ENCODE assay signal across 8 cellular contexts in the genomic region with DNA sequence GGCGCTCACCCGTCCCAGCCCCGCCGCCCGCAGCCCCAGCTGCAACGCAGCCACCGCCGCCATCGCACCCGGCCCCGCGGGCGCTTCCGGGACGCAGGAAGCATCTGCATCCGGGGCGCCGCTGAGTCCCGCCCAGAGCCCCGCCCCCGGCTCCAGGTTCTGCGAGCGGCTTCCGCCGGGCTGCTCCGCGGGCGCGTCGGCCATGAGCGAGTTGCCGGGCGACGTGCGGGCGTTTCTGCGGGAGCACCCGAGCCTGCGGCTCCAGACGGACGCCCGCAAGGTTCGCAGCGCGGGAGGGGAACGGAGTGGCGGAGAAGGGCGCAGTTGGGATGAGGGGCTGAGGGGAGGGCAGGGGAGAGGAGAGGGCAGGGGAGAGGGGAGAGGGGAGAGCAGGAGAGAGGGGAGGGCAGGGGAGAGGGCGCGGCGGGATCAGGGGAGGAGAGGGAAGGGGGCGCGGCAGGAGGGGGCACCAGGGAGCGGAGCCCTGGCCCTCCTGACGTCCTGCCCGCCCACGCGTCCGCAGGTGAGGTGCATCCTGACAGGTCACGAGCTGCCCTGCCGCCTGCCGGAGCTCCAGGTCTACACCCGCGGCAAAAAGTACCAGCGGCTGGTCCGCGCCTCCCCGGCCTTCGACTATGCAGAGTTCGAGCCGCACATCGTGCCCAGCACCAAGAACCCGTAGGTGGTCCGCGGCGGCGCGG. TPM values are rescaled to one million over a fixed set of nuclear protein-coding genes. Genes with fewer than 3 reads are reported as not detected.
DNase-seq lines count a peak whose midpoint lies in the region; ATAC-seq and TF ChIP-seq lines count a peak whose summit lies in the region.

A gene with protein sequence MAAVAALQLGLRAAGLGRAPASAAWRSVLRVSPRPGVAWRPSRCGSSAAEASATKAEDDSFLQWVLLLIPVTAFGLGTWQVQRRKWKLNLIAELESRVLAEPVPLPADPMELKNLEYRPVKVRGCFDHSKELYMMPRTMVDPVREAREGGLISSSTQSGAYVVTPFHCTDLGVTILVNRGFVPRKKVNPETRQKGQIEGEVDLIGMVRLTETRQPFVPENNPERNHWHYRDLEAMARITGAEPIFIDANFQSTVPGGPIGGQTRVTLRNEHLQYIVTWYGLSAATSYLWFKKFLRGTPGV (minus strand): TSS at position 97 of the 701 bp plus-strand sequence. CDS start 34 bp downstream, at position 63.
Gene SURF2 (plus strand): TSS at position 160 of the 701 bp plus-strand sequence. CDS start 43 bp downstream, at position 203.

- H3K27ac ChIP-seq in MM.1S (ENCODE audit: low read length) (peak within 1 kb of the TSS; percentile 46), adipose tissue (ENCODE audit: low read depth, low read length) (peak within 1 kb of the TSS; percentile 10), left ventricle myocardium inferior (replicated peaks) (peak within 1 kb of the TSS; percentile 87), prostate gland (peak within 1 kb of the TSS; percentile 49 to 67), upper lobe of left lung (peak within 1 kb of the TSS; percentile 76 to 84 (median 82))

- TF ChIP-seq EP300 in upper lobe of left lung (IDR thresholded peaks at IDR 0.05): no peak

- peak within 1 kb of the TSS; percentile 93 for H3K4me3 ChIP-seq in MM.1S (ENCODE audit: low read length)
- peak within 1 kb of the TSS; percentile 91 for H3K4me3 ChIP-seq in left ventricle myocardium inferior
- H3K4me3 ChIP-seq in prostate gland: peak within 1 kb of the TSS; percentile 70 to 87
- peak within 1 kb of the TSS; percentile 75 to 96 (median 90) for H3K4me3 ChIP-seq in upper lobe of left lung

- ATAC-seq in GM21786 (IDR thresholded peaks at IDR 0.05; ENCODE audit: unreplicated experiment): peak; percentile 69
- ATAC-seq in upper lobe of left lung (ENCODE audit: low FRiP score in 2 of 2): peak; percentile 88 to 96

- H3F3A ChIP-seq in MM.1S (ENCODE audit: insufficient read depth, low read length): peaks cover 34% of the 10 kb centered on the region

- peak; percentile 94 for DNase-seq in DMS53 (lab: John Stamatoyannopoulos, UW)
- peak; percentile 89 for DNase-seq in MM.1S
- peak; percentile 81 to 91 (median 86) for DNase-seq in T-helper 1 cell
- peak; percentile 91 for DNase-seq in left ventricle myocardium inferior
- DNase-seq in prostate gland (ENCODE audit: low spot score): peak; percentile 84
- peak; percentile 94 to 98 for DNase-seq in upper lobe of left lung

- 1% methylated on average over 53 to 77 of the region's 78 CpGs for WGBS in adipose tissue, 3 donors
- 1% methylated on average over 45 of the region's 78 CpGs for WGBS in prostate gland
- 1 to 3% methylated on average over 24 to 28 of the region's 78 CpGs for WGBS in upper lobe of left lung, 2 donors

- intact Hi-C loops in left ventricle myocardium inferior (cut with micrococcal nuclease): no loop called here
- intact Hi-C loops in prostate gland (cut with DNase I): no loop called here

- H3K27me3 ChIP-seq in MM.1S (replicated peaks; ENCODE audit: insufficient read depth, low read length) (no peaks in the 10 kb centered on the region), left ventricle myocardium inferior (ENCODE audit: low read depth) (no peaks in the 10 kb centered on the region), prostate gland (replicated peaks; ENCODE audit: insufficient read depth) (no peaks in the 10 kb centered on the region), upper lobe of left lung (no peaks in the 10 kb centered on the region)

- H3K4me2 ChIP-seq in MM.1S (ENCODE audit: low read depth, low read length): peak within 1 kb of the TSS; percentile 98

- H2AFZ ChIP-seq in MM.1S (ENCODE audit: low read length): peak within 1 kb of the TSS; percentile 80; the same call in 1 of the 2 replicates

- peaks cover 11% of the 10 kb centered on the region; the same call in 1 of the 2 replicates for H4K20me1 ChIP-seq in MM.1S (ENCODE audit: insufficient read depth, low read length)

- H3K79me2 ChIP-seq in MM.1S (ENCODE audit: low read length): peaks cover 48% of the 10 kb centered on the region

- no peaks in the 10 kb centered on the region for H3K9me3 ChIP-seq in MM.1S (replicated peaks; ENCODE audit: insufficient read depth, low read length)
- no peaks in the 10 kb centered on the region for H3K9me3 ChIP-seq in left ventricle myocardium inferior (replicated peaks)
- H3K9me3 ChIP-seq in prostate gland: no peaks in the 10 kb centered on the region
- H3K9me3 ChIP-seq in upper lobe of left lung: no peaks in the 10 kb centered on the region

- H3K36me3 ChIP-seq in MM.1S (replicated peaks; ENCODE audit: insufficient read depth, low read length) (no peaks in the 10 kb centered on the region; the same call in 1 of the 2 replicates), left ventricle myocardium inferior (peaks cover 44% of the 10 kb centered on the region), prostate gland (peaks cover 0 to 8% of the 10 kb centered on the region in 2 donors), upper lobe of left lung (peaks cover 16 to 49% (median 34%) of the 10 kb centered on the region in 4 donors)

- peak; percentile 44 for TF ChIP-seq POLR2A in prostate gland (IDR thresholded peaks at IDR 0.05)
- peak in 2 of 4 donors; percentile 39 to 80 for TF ChIP-seq POLR2A in upper lobe of left lung (IDR thresholded peaks at IDR 0.05)

- peak within 1 kb of the TSS; percentile 80 for H3K9ac ChIP-seq in MM.1S (ENCODE audit: low read length)

- H3K4me1 ChIP-seq in MM.1S (ENCODE audit: low read length) (peaks cover 8% of the 10 kb centered on the region; the same call in 1 of the 2 replicates), left ventricle myocardium inferior (peaks cover 49% of the 10 kb centered on the region), prostate gland (replicated peaks) (peaks cover 18% of the 10 kb centered on the region), upper lobe of left lung (peaks cover 24 to 43% (median 25%) of the 10 kb centered on the region in 4 donors)

- no peaks in the 10 kb centered on the region for H3K9me2 ChIP-seq in MM.1S (replicated peaks; ENCODE audit: insufficient read depth, low read length)

- peak; percentile 31 for TF ChIP-seq CTCF in MM.1S (IDR thresholded peaks at IDR 0.05; ENCODE audit: low read length)
- TF ChIP-seq CTCF in left ventricle myocardium inferior (IDR thresholded peaks at IDR 0.05; ENCODE audit: borderline replicate concordance): no peak
- TF ChIP-seq CTCF in prostate gland (IDR thresholded peaks at IDR 0.05): peak in 1 of 4 experiments; percentile 18
- TF ChIP-seq CTCF in upper lobe of left lung (IDR thresholded peaks at IDR 0.05): no peak

RNA-seq across cellular contexts. Expression of the first gene that starts in this region (rescaled TPM):
- polyA plus RNA-seq in adipose tissue: 10 to 100 TPM; 63.5 to 95.3 (median 75.0) TPM
- total RNA-seq in left ventricle myocardium inferior (60.7 TPM), prostate gland (10 to 100 TPM; 53.3 to 73.8 TPM), upper lobe of left lung (10 to 100 TPM; 25.1 to 64.8 (median 45.5) TPM)

RNA-seq across cellular contexts. Expression of gene SURF2, which starts in this region (rescaled TPM):
- 10 to 100 TPM; 21.9 to 32.1 (median 27.8) TPM for polyA plus RNA-seq in adipose tissue
- total RNA-seq in left ventricle myocardium inferior (17.4 TPM), prostate gland (10 to 100 TPM; 16.4 to 57.6 TPM), upper lobe of left lung (10 to 100 TPM; 18.1 to 31.5 (median 21.7) TPM)

Comparison
In these comparisons a context has a peak if more than half of its experiments do, and no peak if none do; other contexts are left out.
1. Peak in every context shown above with its lines: DNase-seq, ATAC-seq, H3K4me3 ChIP-seq and H3K27ac ChIP-seq.
2. H3K27ac ChIP-seq: peak in every context shown above with its lines; median percentile 87 in left ventricle myocardium inferior; 82 in upper lobe of left lung; 58 in prostate gland; 46 in MM.1S; 10 in adipose tissue.